ENCODE assay signal across 1 cellular context in genomic region chr22:22462813-22463567, GRCh38.
TF ChIP-seq lines count a peak whose summit lies in the region.

No MANE protein-coding gene starts in this region.

TF ChIP-seq in K562, 482 proteins besides CTCF, POLR2A, EP300 and RAD21 (continued from another document and continues in another):
- TF ChIP-seq MEIS2 (IDR thresholded peaks at IDR 0.05; ENCODE audit: partially characterized antibody) (no peak), PRPF4 (IDR thresholded peaks at IDR 0.05; ENCODE audit: insufficient read depth, low read depth, low read length, poor library complexity, severe bottlenecking) (no peak), E2F3 (CRISPR knock-in tag; IDR thresholded peaks at IDR 0.05) (no peak), RBM22 (IDR thresholded peaks at IDR 0.05; ENCODE audit: low read depth, low read length, poor library complexity, severe bottlenecking) (no peak), CBX1 (IDR thresholded peaks at IDR 0.05; ENCODE audit: low read depth) (peak; percentile 47; the same call in 1 of the 2 replicates), MAFG (tag; conservative IDR thresholded peaks at IDR 0.05) (no peak), C11orf30 (IDR thresholded peaks at IDR 0.05; ENCODE audit: low read depth) (no peak), MAFK (IDR thresholded peaks at IDR 0.05; ENCODE audit: low read length) (no peak), SRSF7 (optimal IDR thresholded peaks at IDR 0.05; ENCODE audit: low read depth, low read length) (no peak), CREB3 (tag; conservative IDR thresholded peaks at IDR 0.05; ENCODE audit: low read depth) (no peak), KAT2B (IDR thresholded peaks at IDR 0.05; ENCODE audit: low read depth, low read length) (no peak), SOX6 (IDR thresholded peaks at IDR 0.05) (no peak), ZKSCAN1 (IDR thresholded peaks at IDR 0.05; ENCODE audit: low read depth, low read length) (no peak), TCF7L2 (IDR thresholded peaks at IDR 0.05; ENCODE audit: low read depth, low read length) (no peak), PHB (CRISPR knock-in tag; IDR thresholded peaks at IDR 0.05) (no peak), U2AF2 (optimal IDR thresholded peaks at IDR 0.05; ENCODE audit: low read depth, low read length) (no peak), ZNF695 (CRISPR knock-in tag; IDR thresholded peaks at IDR 0.05) (no peak), CBFB (CRISPR knock-in tag; IDR thresholded peaks at IDR 0.05) (no peak), ZNF124 (CRISPR knock-in tag; IDR thresholded peaks at IDR 0.05) (no peak), JUN (IDR thresholded peaks at IDR 0.05; ENCODE audit: borderline replicate concordance, low read depth, low read length) (no peak), JUN (CRISPR knock-in tag; IDR thresholded peaks at IDR 0.05; ENCODE audit: borderline replicate concordance) (no peak), ZNF224 (CRISPR knock-in tag; IDR thresholded peaks at IDR 0.05) (no peak), FOXA3 (CRISPR knock-in tag; conservative IDR thresholded peaks at IDR 0.05 in 1 of 2, IDR thresholded peaks at IDR 0.05 in 1 of 2) (no peak), CAMTA2 (CRISPR knock-in tag; conservative IDR thresholded peaks at IDR 0.05) (no peak), HNRNPK (IDR thresholded peaks at IDR 0.05; ENCODE audit: low read depth, low read length, poor library complexity, severe bottlenecking) (no peak), ZNF77 (CRISPR knock-in tag; IDR thresholded peaks at IDR 0.05) (peak; percentile 72; the same call in 1 of the 2 replicates), DPF2 (IDR thresholded peaks at IDR 0.05) (no peak), PHF8 (IDR thresholded peaks at IDR 0.05; ENCODE audit: borderline replicate concordance, low read length) (no peak), ZBTB1 (CRISPR knock-in tag; IDR thresholded peaks at IDR 0.05; ENCODE audit: borderline replicate concordance, low read depth) (no peak), HNRNPL (IDR thresholded peaks at IDR 0.05; ENCODE audit: low read depth, low read length) (no peak), POLR3A (IDR thresholded peaks at IDR 0.05; ENCODE audit: borderline replicate concordance, extremely low read depth, insufficient read depth, insufficient read length) (no peak), ZNF644 (tag; IDR thresholded peaks at IDR 0.05; ENCODE audit: low read depth) (no peak), ZNF445 (CRISPR knock-in tag; IDR thresholded peaks at IDR 0.05; ENCODE audit: low read depth) (no peak), CEBPZ (IDR thresholded peaks at IDR 0.05; ENCODE audit: borderline replicate concordance, low read depth, low read length) (no peak), ZKSCAN8 (CRISPR knock-in tag; IDR thresholded peaks at IDR 0.05) (0 out of 2 replicates have a peak, but pooled peaks have one; percentile 33), ZSCAN29 (IDR thresholded peaks at IDR 0.05) (no peak), ZNF717 (CRISPR knock-in tag; IDR thresholded peaks at IDR 0.05) (no peak), TRIM24 (IDR thresholded peaks at IDR 0.05) (no peak), PYGO2 (tag; IDR thresholded peaks at IDR 0.05) (no peak), ZNF23 (CRISPR knock-in tag; IDR thresholded peaks at IDR 0.05) (no peak), NFE2L1 (tag; IDR thresholded peaks at IDR 0.05; ENCODE audit: borderline replicate concordance, low read depth) (no peak), MXI1 (IDR thresholded peaks at IDR 0.05; ENCODE audit: low read depth, low read length) (no peak), MTA2 (IDR thresholded peaks at IDR 0.05; ENCODE audit: low read depth) (no peak), CEBPB (tag; IDR thresholded peaks at IDR 0.05) (no peak), PML (IDR thresholded peaks at IDR 0.05; ENCODE audit: low read length) (no peak), ZNF239 (CRISPR knock-in tag; IDR thresholded peaks at IDR 0.05) (no peak), ZNF79 (CRISPR knock-in tag; IDR thresholded peaks at IDR 0.05; ENCODE audit: low read depth) (no peak), JUNB (CRISPR knock-in tag; conservative IDR thresholded peaks at IDR 0.05) (peak; percentile 48; the same call in 1 of the 2 replicates), ZEB2 (IDR thresholded peaks at IDR 0.05) (no peak), ZNF232 (CRISPR knock-in tag; IDR thresholded peaks at IDR 0.05) (no peak; the same call in 1 of the 2 replicates), ZNF175 (CRISPR knock-in tag; IDR thresholded peaks at IDR 0.05; ENCODE audit: low read depth) (no peak), HMGXB4 (CRISPR knock-in tag; IDR thresholded peaks at IDR 0.05) (no peak), ARHGAP35 (IDR thresholded peaks at IDR 0.05; ENCODE audit: partially characterized antibody) (no peak), CUX1 (CRISPR knock-in tag; IDR thresholded peaks at IDR 0.05) (no peak), SMARCE1 (IDR thresholded peaks at IDR 0.05) (no peak), ZBTB11 (CRISPR knock-in tag; IDR thresholded peaks at IDR 0.05) (no peak), TCF3 (CRISPR knock-in tag; IDR thresholded peaks at IDR 0.05) (no peak; the same call in 1 of the 2 replicates), ESRRA (IDR thresholded peaks at IDR 0.05; ENCODE audit: borderline replicate concordance, low read depth) (no peak), PPARD (CRISPR knock-in tag; IDR thresholded peaks at IDR 0.05) (0 out of 2 replicates have a peak, but pooled peaks have one; percentile 37), SMC3 (conservative IDR thresholded peaks at IDR 0.05; ENCODE audit: insufficient read depth, low read depth, low read length) (peak; percentile 82), ZNF282 (CRISPR knock-in tag; IDR thresholded peaks at IDR 0.05) (no peak), ID3 (CRISPR knock-in tag; IDR thresholded peaks at IDR 0.05) (no peak), ID3 (tag; IDR thresholded peaks at IDR 0.05) (no peak), GABPA (tag; conservative IDR thresholded peaks at IDR 0.05; ENCODE audit: low read depth) (no peak), NR3C1 (CRISPR knock-in tag; IDR thresholded peaks at IDR 0.05) (no peak), NCOA2 (IDR thresholded peaks at IDR 0.05; ENCODE audit: partially characterized antibody in 2 of 2) (no peak), TFAP4 (CRISPR knock-in tag; IDR thresholded peaks at IDR 0.05; ENCODE audit: borderline replicate concordance) (no peak)
